Comparison of ENCODE assay signal across 17 cellular contexts in genomic region chr21:34185051-34185750, GRCh38.
"Had no signal": no experiment of that assay in that cellular context is flagged by ENCODE, and none has a peak within 500 bp of the region (broad histone marks: within the 10 kb centered on the region; RNA-seq: fewer than 3 reads in every experiment).

No MANE protein-coding gene starts in this region.

- H3K9me3 ChIP-seq: esophagus squamous epithelium, vagina had no signal

- H3K27me3 Mint-ChIP-seq: activated naive CD4-positive, alpha-beta T cell treated with anti-CD3 and anti-CD28 coated beads, Interleukin-2, amount 50 U/mL, for 24 hours; dendritic cell treated with granulocyte-macrophage colony-stimulating factor and Interleukin-4, amounts not matched to agents 40 ng/mL and 50 ng/mL, for 4 days; naive thymus-derived CD8-positive, alpha-beta T cell; T-helper 17 cell had no signal

- DNase-seq: activated CD4-positive, alpha-beta T cell treated with anti-CD3 and anti-CD28 coated beads for 1 hour; activated CD4-positive, alpha-beta T cell treated with anti-CD3 and anti-CD28 coated beads, Interleukin-2, amount 50 U/mL, for 48 hours; activated gamma-delta T cell; effector CD8-positive, alpha-beta T cell; esophagus squamous epithelium; left cardiac atrium; mesendoderm; naive thymus-derived CD8-positive, alpha-beta T cell; stimulated activated CD4-positive, alpha-beta T cell treated with anti-CD3 and anti-CD28 coated beads, Interleukin-12 subunit alpha, Interleukin-12 subunit beta, amount 100 ng/mL, for 4 hours; stimulated activated CD4-positive, alpha-beta T cell treated with anti-CD3 and anti-CD28 coated beads, Interleukin-1b, Interleukin-23, amount 100 ng/mL, for 48 hours; stimulated activated naive CD8-positive, alpha-beta T cell treated with anti-CD3 and anti-CD28 coated beads, Interleukin-15, Interleukin-2, amounts not matched to agents 100 U/mL and 50 U/mL, for 24 hours; T-helper 17 cell had no signal

- ATAC-seq: naive thymus-derived CD8-positive, alpha-beta T cell; stimulated activated naive CD8-positive, alpha-beta T cell treated with anti-CD3 and anti-CD28 coated beads, Interleukin-15, Interleukin-2, amounts not matched to agents 100 U/mL and 50 U/mL, for 24 hours; T-helper 17 cell had no signal

- H3K4me3 Mint-ChIP-seq: activated naive CD4-positive, alpha-beta T cell treated with anti-CD3 and anti-CD28 coated beads, Interleukin-2, amount 50 U/mL, for 24 hours; dendritic cell treated with granulocyte-macrophage colony-stimulating factor and Interleukin-4, amounts not matched to agents 40 ng/mL and 50 ng/mL, for 4 days; naive thymus-derived CD8-positive, alpha-beta T cell; T-helper 17 cell had no signal

- H3K36me3 ChIP-seq: cardiac muscle cell, esophagus squamous epithelium, vagina had no signal

- H3K4me1 Mint-ChIP-seq: T-helper 17 cell had no signal

- H3K4me1 ChIP-seq: esophagus squamous epithelium had no signal

- H3K27ac Mint-ChIP-seq: activated naive CD4-positive, alpha-beta T cell treated with anti-CD3 and anti-CD28 coated beads, Interleukin-2, amount 50 U/mL, for 24 hours; dendritic cell treated with granulocyte-macrophage colony-stimulating factor and Interleukin-4, amounts not matched to agents 40 ng/mL and 50 ng/mL, for 4 days; naive thymus-derived CD8-positive, alpha-beta T cell; T-helper 17 cell had no signal

- H3K27me3 ChIP-seq: cardiac muscle cell, esophagus squamous epithelium, vagina had no signal

- H3K27ac ChIP-seq: cardiac muscle cell, esophagus squamous epithelium, vagina, VCaP had no signal

- H3K9me3 Mint-ChIP-seq: activated naive CD4-positive, alpha-beta T cell treated with anti-CD3 and anti-CD28 coated beads, Interleukin-2, amount 50 U/mL, for 24 hours had no signal

- H3K4me3 ChIP-seq: cardiac muscle cell, esophagus squamous epithelium, vagina had no signal
